23 cellular contexts compared by ENCODE assay signal in the genomic region with DNA sequence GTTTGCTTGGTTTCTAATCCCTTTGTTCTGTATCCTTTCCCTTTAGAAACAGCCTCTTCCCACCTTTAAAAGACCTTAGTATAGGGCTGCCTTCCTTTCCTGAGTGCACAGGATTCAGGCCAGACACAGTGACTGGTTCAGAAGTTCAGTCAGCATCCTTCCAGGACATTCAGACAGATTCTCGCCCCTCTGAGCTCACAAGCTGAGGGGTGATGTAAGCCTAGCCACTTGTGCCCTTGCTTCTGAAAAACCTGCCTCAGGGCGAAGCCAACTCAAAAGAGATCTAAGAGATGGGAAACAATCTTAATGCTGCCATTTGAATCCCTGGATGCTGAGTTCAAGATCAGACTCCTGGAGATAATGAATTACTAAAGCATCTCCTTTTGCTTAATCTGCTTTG.
"Had no signal": no experiment of that assay in that cellular context is flagged by ENCODE, and none has a peak within 500 bp of the region (broad histone marks: within the 10 kb centered on the region; RNA-seq: fewer than 3 reads in every experiment).

No MANE protein-coding gene starts in this region.

- H3K36me3 ChIP-seq: esophagus muscularis mucosa, gastroesophageal sphincter, neutrophil, right lobe of liver, spleen, tibial artery, upper lobe of left lung, uterus had no signal

- H3K4me1 Mint-ChIP-seq: stimulated activated memory B cell treated with anti-CD40 and anti-IgM and Interleukin-4, amounts not matched to agents 10 μg/mL and 1 μg/mL and 100 μg/mL, for 72 hours had no signal

- H3K4me1 ChIP-seq: esophagus muscularis mucosa, gastroesophageal sphincter, psoas muscle, right lobe of liver, spleen, tibial artery, uterus had no signal

- FAIRE-seq: endometrium had no signal

- H3K9me3 ChIP-seq: esophagus muscularis mucosa, gastroesophageal sphincter, mucosa of descending colon, neutrophil, psoas muscle, right lobe of liver, spleen, tibial artery, upper lobe of left lung, uterus had no signal

- H3K27ac Mint-ChIP-seq: naive thymus-derived CD8-positive, alpha-beta T cell; stimulated activated memory B cell treated with anti-CD40 and anti-IgM and Interleukin-4, amounts not matched to agents 10 μg/mL and 1 μg/mL and 100 μg/mL, for 72 hours; stimulated activated naive CD8-positive, alpha-beta T cell treated with anti-CD3 and anti-CD28 coated beads, Interleukin-15, Interleukin-2, amounts not matched to agents 100 ng/mL and 50 ng/mL, for 24 hours had no signal

- H3K27ac ChIP-seq: epithelial cell of prostate, esophagus muscularis mucosa, gastroesophageal sphincter, neutrophil, psoas muscle, right lobe of liver, spleen, tibial artery, upper lobe of left lung, uterus had no signal

- H3K36me3 Mint-ChIP-seq: naive thymus-derived CD8-positive, alpha-beta T cell; stimulated activated memory B cell treated with anti-CD40 and anti-IgM and Interleukin-4, amounts not matched to agents 10 μg/mL and 1 μg/mL and 100 μg/mL, for 72 hours had no signal

- H3K4me3 Mint-ChIP-seq: naive thymus-derived CD8-positive, alpha-beta T cell; stimulated activated memory B cell treated with anti-CD40 and anti-IgM and Interleukin-4, amounts not matched to agents 10 μg/mL and 1 μg/mL and 100 μg/mL, for 72 hours; stimulated activated naive CD8-positive, alpha-beta T cell treated with anti-CD3 and anti-CD28 coated beads, Interleukin-15, Interleukin-2, amounts not matched to agents 100 ng/mL and 50 ng/mL, for 24 hours had no signal

- H3K9me3 Mint-ChIP-seq: naive thymus-derived CD8-positive, alpha-beta T cell; stimulated activated memory B cell treated with anti-CD40 and anti-IgM and Interleukin-4, amounts not matched to agents 10 μg/mL and 1 μg/mL and 100 μg/mL, for 72 hours; stimulated activated naive CD8-positive, alpha-beta T cell treated with anti-CD3 and anti-CD28 coated beads, Interleukin-15, Interleukin-2, amounts not matched to agents 100 ng/mL and 50 ng/mL, for 24 hours had no signal

- DNase-seq: effector memory CD4-positive, alpha-beta T cell; kidney glomerular epithelial cell; mammary epithelial cell; mucosa of descending colon; naive thymus-derived CD8-positive, alpha-beta T cell; psoas muscle; retina; right lobe of liver; spleen; stimulated activated CD4-positive, alpha-beta T cell treated with anti-CD3 and anti-CD28 coated beads, Interleukin-15, amount 100 ng/mL, for 24 hours; stimulated activated CD4-positive, alpha-beta T cell treated with anti-CD3 and anti-CD28 coated beads, Interleukin-1b, Interleukin-23, amount 100 ng/mL, for 48 hours; stimulated activated CD4-positive, alpha-beta T cell treated with anti-CD3 and anti-CD28 coated beads, Interleukin-4, amount 100 ng/mL, for 24 hours; tibial artery; upper lobe of left lung; uterus had no signal

- H3K27me3 ChIP-seq: esophagus muscularis mucosa, gastroesophageal sphincter, right lobe of liver, tibial artery, upper lobe of left lung, uterus had no signal

- H3K4me3 ChIP-seq: esophagus muscularis mucosa, gastroesophageal sphincter, mucosa of descending colon, psoas muscle, right lobe of liver, spleen, tibial artery, upper lobe of left lung, uterus had no signal

- ATAC-seq: gastroesophageal sphincter; left lobe of liver; mucosa of descending colon; naive thymus-derived CD8-positive, alpha-beta T cell; psoas muscle; right lobe of liver; stimulated activated memory B cell treated with anti-CD40 and anti-IgM and Interleukin-4, amounts not matched to agents 10 μg/mL and 1 μg/mL and 100 μg/mL, for 72 hours had no signal
